Comparison of ENCODE assay signal across 17 cellular contexts in genomic region chrX:147914609-147915008, GRCh38. TPM values are rescaled to one million over a fixed set of nuclear protein-coding genes. Genes with fewer than 3 reads are reported as not detected.
DNase-seq lines count a peak whose midpoint lies in the region; ATAC-seq and TF ChIP-seq lines count a peak whose summit lies in the region.
"Had no signal": no experiment of that assay in that cellular context is flagged by ENCODE, and none has a peak within 500 bp of the region (broad histone marks: within the 10 kb centered on the region; RNA-seq: fewer than 3 reads in every experiment).

No MANE protein-coding gene starts in this region.

- H3K4me3 Mint-ChIP-seq in MCF 10A (ENCODE audit: unreplicated experiment) = peak overlapping the region; percentile 83

- H3K4me1 Mint-ChIP-seq in MCF 10A (ENCODE audit: insufficient read depth, unreplicated experiment) = no peaks in the 10 kb centered on the region

- H3K27me3 ChIP-seq in breast epithelium (no peaks in the 10 kb centered on the region), iPS-20b (ENCODE audit: insufficient read depth, low read length) (peaks cover 10% of the 10 kb centered on the region; the same call in 1 of the 2 replicates)
- H3K27me3 ChIP-seq: vagina had no signal

- H3K9me3 ChIP-seq in breast epithelium (no peaks in the 10 kb centered on the region), SK-N-MC (ENCODE audit: low read depth, low read length) (no peaks in the 10 kb centered on the region), iPS-20b (ENCODE audit: insufficient read depth, low read depth, low read length) (no peaks in the 10 kb centered on the region)
- H3K9me3 ChIP-seq: lower lobe of right lung, vagina had no signal

- intact Hi-C loops in MCF 10A (cut with micrococcal nuclease) = no loop called here
- intact Hi-C loops in breast epithelium (cut with DNase I; ENCODE audit: low total_unique reads) = no loop called here

- TF ChIP-seq POLR2A in breast epithelium (IDR thresholded peaks at IDR 0.05) = no peak

- H3K4me1 ChIP-seq in breast epithelium = no peaks in the 10 kb centered on the region
- H3K4me1 ChIP-seq in iPS-20b (ENCODE audit: insufficient read depth, low read length) = peaks cover 3% of the 10 kb centered on the region

- CTCF ChIA-PET in MCF 10A (lab: Yijun Ruan, JAX) = interaction anchor here (1.5 kb wide), 1 partner anchor 10 kb away, joined by 3 read pairs; no protein-coding TSS in a partner anchor

- no peaks in the 10 kb centered on the region for H3K9me3 Mint-ChIP-seq in MCF 10A (ENCODE audit: unreplicated experiment)

- ATAC-seq in HG03521 (IDR thresholded peaks at IDR 0.05; ENCODE audit: unreplicated experiment) = no peak
- ATAC-seq in GM18867 (IDR thresholded peaks at IDR 0.05; ENCODE audit: unreplicated experiment) = no peak
- no peak for ATAC-seq in HG03196 (IDR thresholded peaks at IDR 0.05; ENCODE audit: unreplicated experiment)
- ATAC-seq: lower lobe of right lung had no signal

- DNase-seq in MCF 10A (ENCODE audit: unreplicated experiment) = no peak
- DNase-seq in breast epithelium (ENCODE audit: low spot score in 2 of 2) = no peak
- no peak for DNase-seq in SK-N-MC (ENCODE audit: low read depth, low spot score)
- no peak for DNase-seq in NCI-H1417 treated with DMSO at 0.1 percent for 48 hours (lab: John Stamatoyannopoulos, UW)
- DNase-seq: caudate nucleus, H9, hippocampal formation, lower lobe of right lung, NCI-H146, NCI-H69, SHP77 treated with DMSO at 0.1 percent for 48 hours had no signal

- H3K27ac Mint-ChIP-seq in MCF 10A (ENCODE audit: low read depth, unreplicated experiment) = peak overlapping the region; percentile 7
- H3K27ac Mint-ChIP-seq: H9 had no signal

- H3K4me3 ChIP-seq in breast epithelium = no peak overlapping the region
- H3K4me3 ChIP-seq in SK-N-MC = peak overlapping the region; percentile 82
- H3K4me3 ChIP-seq in iPS-20b (ENCODE audit: low read length) = peak overlapping the region; percentile 90
- H3K4me3 ChIP-seq: vagina had no signal

- no peak overlapping the region for H3K27ac ChIP-seq in breast epithelium
- no peak overlapping the region for H3K27ac ChIP-seq in SK-N-MC
- H3K27ac ChIP-seq in iPS-20b (ENCODE audit: low read length) = no peak overlapping the region
- H3K27ac ChIP-seq: epithelial cell of prostate, lower lobe of right lung, vagina had no signal

- H3K36me3 Mint-ChIP-seq in MCF 10A (ENCODE audit: insufficient read depth, unreplicated experiment) = no peaks in the 10 kb centered on the region

- no TSS peak for BruUV-seq in MCF 10A (replicated peaks; lab: Mats Ljungman, UMichigan)

- no peaks in the 10 kb centered on the region for H3K36me3 ChIP-seq in breast epithelium
- no peaks in the 10 kb centered on the region for H3K36me3 ChIP-seq in SK-N-MC (ENCODE audit: insufficient read depth, low read length)
- no peaks in the 10 kb centered on the region for H3K36me3 ChIP-seq in iPS-20b (ENCODE audit: insufficient read depth, low read depth, low read length)
- H3K36me3 ChIP-seq: lower lobe of right lung, vagina had no signal

- no peaks in the 10 kb centered on the region for H3K27me3 Mint-ChIP-seq in MCF 10A (ENCODE audit: insufficient read depth, unreplicated experiment)

- POLR2A ChIA-PET in MCF 10A (lab: Yijun Ruan, JAX) = no interaction called here

- TF ChIP-seq CTCF in MCF 10A (IDR thresholded peaks at IDR 0.05; ENCODE audit: unreplicated experiment) (no peak), breast epithelium (IDR thresholded peaks at IDR 0.05) (no peak)

- H3K9ac ChIP-seq in SK-N-MC (ENCODE audit: insufficient read length) (no peak overlapping the region), iPS-20b (ENCODE audit: low read depth, low read length) (no peak overlapping the region)

RNA-seq across cellular contexts. Expression of gene FMR1, which starts 2.9 kb away (rescaled TPM):
- total RNA-seq in MCF 10A (2022) (34.2 and 35.3 TPM in 2 replicates), breast epithelium (10 to 100 TPM; 38.7 to 52.4 (median 40.0) TPM)

Comparison
In these comparisons a context has a peak if more than half of its experiments do, and no peak if none do; other contexts are left out.
1. H3K4me3 ChIP-seq: peak in SK-N-MC (single experiment) and iPS-20b (single experiment); none in breast epithelium (0 of 3).